In genomic region chr17:69434164-69434579, GRCh38 we compare ENCODE assay signal across 10 cellular contexts. TPM values are rescaled to one million over a fixed set of nuclear protein-coding genes. Genes with fewer than 3 reads are reported as not detected.
A peak's percentile ranks its signal among the peaks of the same experiment; 100 is the strongest.
DNase-seq lines count a peak whose midpoint lies in the region; ATAC-seq, FAIRE-seq and TF ChIP-seq lines count a peak whose summit lies in the region.
"Had no signal": no experiment of that assay in that cellular context is flagged by ENCODE, and none has a peak within 500 bp of the region (broad histone marks: within the 10 kb centered on the region; RNA-seq: fewer than 3 reads in every experiment).

No MANE protein-coding gene starts in this region.

- no peak overlapping the region for H3K4me3 ChIP-seq in epithelial cell of proximal tubule (ENCODE audit: low read depth, low read length)
- no peak overlapping the region for H3K4me3 ChIP-seq in adrenal gland
- H3K4me3 ChIP-seq in kidney (ENCODE audit: low read length in 2 of 2), result no peak overlapping the region

- no peak for TF ChIP-seq POLR2A in adrenal gland (IDR thresholded peaks at IDR 0.05)

- no peaks in the 10 kb centered on the region for H3K9me3 ChIP-seq in adrenal gland (replicated peaks in 1 of 3)
- H3K9me3 ChIP-seq in kidney (ENCODE audit: control insufficient read depth in 1 of 2, low read length in 2 of 2), result no peaks in the 10 kb centered on the region

- DNase-seq in ELR (ENCODE audit: low read depth) (peak; percentile 26), NCI-H69 (lab: John Stamatoyannopoulos, UW) (peak; percentile 25), epithelial cell of proximal tubule (ENCODE audit: low read depth) (peak; percentile 79), pons (ENCODE audit: low spot score) (peak; percentile 57), activated gamma-delta T cell (lab: John Stamatoyannopoulos, UW) (no peak), adrenal gland (no peak), kidney (no peak)
- DNase-seq: activated CD4-positive, alpha-beta memory T cell treated with anti-CD3 and anti-CD28 coated beads, Interleukin-2, amount 10 ng/mL, durations not matched to agents 7 days and 5 days; NCI-H524 had no signal

- no peak for FAIRE-seq in kidney (lab: Jason Lieb, UNC)

- H3K4me1 ChIP-seq in adrenal gland (replicated peaks in 1 of 2), result no peaks in the 10 kb centered on the region
- peaks cover 0 to 3% of the 10 kb centered on the region in 2 donors for H3K4me1 ChIP-seq in kidney (ENCODE audit: control insufficient read depth in 1 of 2, insufficient read depth in 1 of 2, low read depth in 1 of 2, low read length in 2 of 2)

- H3K36me3 ChIP-seq in adrenal gland (replicated peaks in 1 of 2), result no peaks in the 10 kb centered on the region
- no peaks in the 10 kb centered on the region for H3K36me3 ChIP-seq in kidney (ENCODE audit: control insufficient read depth in 1 of 2, insufficient read depth in 2 of 2, low read length in 2 of 2)

- TF ChIP-seq CTCF in epithelial cell of proximal tubule (conservative IDR thresholded peaks at IDR 0.05; ENCODE audit: low read depth, low read length) (no peak), adrenal gland (IDR thresholded peaks at IDR 0.05) (no peak), kidney (IDR thresholded peaks at IDR 0.05; ENCODE audit: borderline replicate concordance, extremely low read depth, insufficient read depth) (no peak)

- intact Hi-C loops in adrenal gland (cut with DNase I) (no loop called here), kidney (cut with DNase I) (no loop called here)

- H3K9ac ChIP-seq in kidney (ENCODE audit: low read length in 2 of 2), result no peak overlapping the region

- 47 to 77% (median 67%) methylated on average over 3 of the region's 3 CpGs for WGBS in adrenal gland, 4 donors

- no peak for ATAC-seq in GM18519 (IDR thresholded peaks at IDR 0.05; ENCODE audit: low FRiP score, unreplicated experiment)

- no peaks in the 10 kb centered on the region for H3K27me3 ChIP-seq in adrenal gland

- H3K27ac ChIP-seq in adrenal gland (no peak overlapping the region), kidney (ENCODE audit: low read depth in 2 of 2, low read length in 2 of 2) (peak overlapping the region in 1 of 2 donors; percentile 5)

RNA-seq across cellular contexts. Expression of gene MAP2K6, which starts 19.7 kb away (rescaled TPM):
- total RNA-seq in epithelial cell of proximal tubule (0.72 and 1.8 TPM in 2 replicates), adrenal gland (1 to 10 TPM in 6 of 8 donors, under 1 TPM in 2; 0.53 to 7.0 (median 1.7) TPM), kidney (8.6 TPM)
- polyA plus RNA-seq in adrenal gland (1 to 10 TPM; 1.8 to 2.2 (median 2.0) TPM), kidney (ENCODE audit: insufficient read depth, low read depth, low replicate concordance) (10.2 TPM)

Comparison
In these comparisons a context has a peak if more than half of its experiments do, and no peak if none do; other contexts are left out.
1. DNase-seq: peak in ELR (single experiment), NCI-H69 (single experiment), epithelial cell of proximal tubule (single experiment) and pons (single experiment); none in activated gamma-delta T cell (single experiment), adrenal gland (0 of 7) and kidney (single experiment).